ENCODE assay signal across 1 cellular context in genomic region chr12:91074068-91074819, GRCh38.
TF ChIP-seq lines count a peak whose summit lies in the region.

No MANE protein-coding gene starts in this region.

TF ChIP-seq in IMR-90, 13 proteins besides CTCF, POLR2A, EP300 and RAD21:
- TF ChIP-seq MAFK (IDR thresholded peaks at IDR 0.05; ENCODE audit: low read depth, low read length) (no peak), RCOR1 (IDR thresholded peaks at IDR 0.05; ENCODE audit: insufficient replicate concordance, low read length) (no peak), BHLHE40 (IDR thresholded peaks at IDR 0.05; ENCODE audit: low read depth, low read length) (no peak), MAZ (IDR thresholded peaks at IDR 0.05; ENCODE audit: borderline replicate concordance, low read depth, low read length) (no peak), CEBPB (IDR thresholded peaks at IDR 0.05; ENCODE audit: low read depth, low read length) (no peak), CHD1 (IDR thresholded peaks at IDR 0.05; ENCODE audit: low read depth, low read length) (no peak), SMC3 (IDR thresholded peaks at IDR 0.05; ENCODE audit: low read depth, low read length) (no peak), FOS (IDR thresholded peaks at IDR 0.05; ENCODE audit: low read depth, low read length) (no peak), RFX5 (IDR thresholded peaks at IDR 0.05; ENCODE audit: low read depth, low read length) (no peak), ELK1 (IDR thresholded peaks at IDR 0.05; ENCODE audit: borderline replicate concordance, low read depth, low read length) (no peak)
TF ChIP-seq in IMR-90: peak in this region for 0.
